1 cellular context compared by ENCODE assay signal in the genomic region with DNA sequence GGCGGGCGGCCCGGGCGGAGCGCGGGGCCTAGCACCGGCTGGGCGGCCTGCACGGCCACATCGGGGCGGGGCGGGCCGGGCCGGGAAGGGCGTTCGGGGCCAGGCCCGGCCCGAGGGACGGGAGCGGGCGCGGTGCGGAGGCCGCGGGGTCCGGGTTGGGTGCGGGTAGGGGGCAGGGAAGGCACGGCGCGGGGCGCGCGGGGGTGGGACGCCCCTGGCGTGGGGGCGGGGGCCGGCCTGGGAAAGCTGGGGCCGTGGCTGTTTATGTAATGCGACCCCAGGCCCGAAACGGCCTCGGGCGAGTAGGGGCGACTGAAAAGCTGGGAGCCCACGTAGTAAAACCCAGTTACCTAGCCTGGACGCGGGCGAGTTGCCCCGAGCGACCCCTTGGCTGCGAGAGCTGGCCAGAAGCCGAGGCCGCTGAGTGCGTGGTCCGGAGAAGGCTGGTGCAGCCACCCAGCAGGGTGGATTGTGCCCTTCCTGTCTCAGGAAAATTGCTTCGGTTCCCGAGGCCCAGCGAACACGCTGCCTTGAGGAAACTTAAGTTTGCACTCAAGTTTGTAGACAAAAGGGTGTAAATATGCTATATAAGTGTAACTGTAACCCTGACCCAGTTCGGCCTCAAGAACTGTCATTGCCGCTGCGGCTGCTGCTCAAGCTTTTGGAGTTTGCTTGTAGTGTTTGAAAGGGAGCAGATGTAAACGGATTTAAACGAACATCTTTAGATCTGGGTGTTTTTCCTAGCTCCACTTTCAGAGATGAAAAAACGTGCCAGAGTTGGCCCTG.
TF ChIP-seq lines count a peak whose summit lies in the region.

No MANE protein-coding gene starts in this region.

TF ChIP-seq in WTC11, 78 proteins besides CTCF, POLR2A, EP300 and RAD21 (continued from another document):
- TF ChIP-seq, protein P1, sequence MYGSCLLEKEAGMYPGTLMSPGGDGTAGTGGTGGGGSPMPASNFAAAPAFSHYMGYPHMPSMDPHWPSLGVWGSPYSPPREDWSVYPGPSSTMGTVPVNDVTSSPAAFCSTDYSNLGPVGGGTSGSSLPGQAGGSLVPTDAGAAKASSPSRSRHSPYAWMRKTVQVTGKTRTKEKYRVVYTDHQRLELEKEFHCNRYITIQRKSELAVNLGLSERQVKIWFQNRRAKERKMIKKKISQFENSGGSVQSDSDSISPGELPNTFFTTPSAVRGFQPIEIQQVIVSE (CRISPR knock-in tag; IDR thresholded peaks at IDR 0.05; ENCODE audit: borderline replicate concordance): no peak
- no peak for TF ChIP-seq ZNF396 (CRISPR knock-in tag; IDR thresholded peaks at IDR 0.05; ENCODE audit: borderline replicate concordance)
- TF ChIP-seq, protein P2, sequence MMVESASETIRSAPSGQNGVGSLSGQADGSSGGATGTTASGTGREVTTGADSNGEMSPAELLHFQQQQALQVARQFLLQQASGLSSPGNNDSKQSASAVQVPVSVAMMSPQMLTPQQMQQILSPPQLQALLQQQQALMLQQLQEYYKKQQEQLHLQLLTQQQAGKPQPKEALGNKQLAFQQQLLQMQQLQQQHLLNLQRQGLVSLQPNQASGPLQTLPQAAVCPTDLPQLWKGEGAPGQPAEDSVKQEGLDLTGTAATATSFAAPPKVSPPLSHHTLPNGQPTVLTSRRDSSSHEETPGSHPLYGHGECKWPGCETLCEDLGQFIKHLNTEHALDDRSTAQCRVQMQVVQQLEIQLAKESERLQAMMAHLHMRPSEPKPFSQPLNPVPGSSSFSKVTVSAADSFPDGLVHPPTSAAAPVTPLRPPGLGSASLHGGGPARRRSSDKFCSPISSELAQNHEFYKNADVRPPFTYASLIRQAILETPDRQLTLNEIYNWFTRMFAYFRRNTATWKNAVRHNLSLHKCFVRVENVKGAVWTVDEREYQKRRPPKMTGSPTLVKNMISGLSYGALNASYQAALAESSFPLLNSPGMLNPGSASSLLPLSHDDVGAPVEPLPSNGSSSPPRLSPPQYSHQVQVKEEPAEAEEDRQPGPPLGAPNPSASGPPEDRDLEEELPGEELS (CRISPR knock-in tag; IDR thresholded peaks at IDR 0.05): no peak
